14 cellular contexts compared by ENCODE assay signal in genomic region chr17:38917259-38917658, GRCh38. TPM values are rescaled to one million over a fixed set of nuclear protein-coding genes. Genes with fewer than 3 reads are reported as not detected.
DNase-seq lines count a peak whose midpoint lies in the region; ATAC-seq and TF ChIP-seq lines count a peak whose summit lies in the region.
"Had no signal": no experiment of that assay in that cellular context is flagged by ENCODE, and none has a peak within 500 bp of the region (broad histone marks: within the 10 kb centered on the region; RNA-seq: fewer than 3 reads in every experiment).

No MANE protein-coding gene starts in this region.

- no peak overlapping the region for H3K4me3 Mint-ChIP-seq in activated naive CD4-positive, alpha-beta T cell treated with anti-CD3 and anti-CD28 coated beads, Interleukin-2, amount 10 ng/mL, durations not matched to agents 7 days and 5 days
- H3K4me3 Mint-ChIP-seq in effector memory CD8-positive, alpha-beta T cell: no peak overlapping the region
- H3K4me3 Mint-ChIP-seq: dendritic cell treated with granulocyte-macrophage colony-stimulating factor and Interleukin-4, amounts not matched to agents 40 ng/mL and 50 ng/mL, for 4 days had no signal

- H3K27me3 ChIP-seq in Peyer's patch (no peaks in the 10 kb centered on the region), testis (no peaks in the 10 kb centered on the region)
- H3K27me3 ChIP-seq: pancreas had no signal

- H3K4me3 ChIP-seq in Peyer's patch: no peak overlapping the region
- H3K4me3 ChIP-seq in testis: no peak overlapping the region
- H3K4me3 ChIP-seq: pancreas had no signal

- no peaks in the 10 kb centered on the region for H3K27me3 Mint-ChIP-seq in activated naive CD4-positive, alpha-beta T cell treated with anti-CD3 and anti-CD28 coated beads, Interleukin-2, amount 10 ng/mL, durations not matched to agents 7 days and 5 days
- no peaks in the 10 kb centered on the region for H3K27me3 Mint-ChIP-seq in effector memory CD8-positive, alpha-beta T cell
- H3K27me3 Mint-ChIP-seq: dendritic cell treated with granulocyte-macrophage colony-stimulating factor and Interleukin-4, amounts not matched to agents 40 ng/mL and 50 ng/mL, for 4 days had no signal

- H3K27ac ChIP-seq in Peyer's patch: peak overlapping the region in 2 of 4 donors; percentile 18 to 67
- no peak overlapping the region for H3K27ac ChIP-seq in testis
- H3K27ac ChIP-seq: pancreas had no signal

- intact Hi-C loops in testis (cut with DNase I; ENCODE audit: low total_unique reads): no loop called here

- TF ChIP-seq POLR2A in Peyer's patch (IDR thresholded peaks at IDR 0.05): no peak
- TF ChIP-seq POLR2A in testis (IDR thresholded peaks at IDR 0.05): no peak

- peak; percentile 20 for DNase-seq in activated naive CD4-positive, alpha-beta T cell treated with anti-CD3 and anti-CD28 coated beads, Interleukin-2, amount 10 ng/mL, durations not matched to agents 7 days and 5 days
- DNase-seq in activated naive CD4-positive, alpha-beta T cell treated with Interleukin-2 at 50 U/mL for 16 hours: no peak
- DNase-seq in Peyer's patch (peak in 2 of 3 donors; percentile 14 to 24), testis (peak; percentile 8)
- no peak for DNase-seq in effector memory CD8-positive, alpha-beta T cell
- DNase-seq: left ventricle myocardium superior; NCI-H1417 treated with DMSO at 0.1 percent for 48 hours; NK-92 treated with Interleukin-12 subunit alpha and Interleukin-12 subunit beta, amount 100 ng/mL, for 24 hours had no signal

- no peak for ATAC-seq in effector memory CD8-positive, alpha-beta T cell (replicated peaks)
- ATAC-seq in HG02973 (IDR thresholded peaks at IDR 0.05; ENCODE audit: unreplicated experiment) (no peak), GM21786 (IDR thresholded peaks at IDR 0.05; ENCODE audit: unreplicated experiment) (no peak), GM21717 (IDR thresholded peaks at IDR 0.05; ENCODE audit: unreplicated experiment) (no peak)
- ATAC-seq: left ventricle myocardium superior, pancreas had no signal

- peaks cover 11% of the 10 kb centered on the region for H3K4me1 Mint-ChIP-seq in activated naive CD4-positive, alpha-beta T cell treated with anti-CD3 and anti-CD28 coated beads, Interleukin-2, amount 10 ng/mL, durations not matched to agents 7 days and 5 days
- peaks cover 26 to 42% of the 10 kb centered on the region in 2 donors for H3K4me1 Mint-ChIP-seq in effector memory CD8-positive, alpha-beta T cell (ENCODE audit: low read depth in 2 of 2)

- peaks cover 57% of the 10 kb centered on the region for H3K36me3 Mint-ChIP-seq in activated naive CD4-positive, alpha-beta T cell treated with anti-CD3 and anti-CD28 coated beads, Interleukin-2, amount 10 ng/mL, durations not matched to agents 7 days and 5 days
- peaks cover 93% of the 10 kb centered on the region for H3K36me3 Mint-ChIP-seq in effector memory CD8-positive, alpha-beta T cell (ENCODE audit: insufficient read depth)

- peaks cover 0 to 80% (median 0%) of the 10 kb centered on the region in 3 donors for H3K36me3 ChIP-seq in Peyer's patch
- H3K36me3 ChIP-seq in testis (ENCODE audit: low read depth, missing control alignments): no peaks in the 10 kb centered on the region

- TF ChIP-seq CTCF in Peyer's patch (IDR thresholded peaks at IDR 0.05) (no peak), testis (IDR thresholded peaks at IDR 0.05) (no peak)

- H3K9me3 ChIP-seq in Peyer's patch: no peaks in the 10 kb centered on the region
- H3K9me3 ChIP-seq in testis: no peaks in the 10 kb centered on the region
- H3K9me3 ChIP-seq: pancreas had no signal

- peaks cover 0 to 56% (median 7%) of the 10 kb centered on the region in 4 donors for H3K4me1 ChIP-seq in Peyer's patch
- peaks cover 7% of the 10 kb centered on the region for H3K4me1 ChIP-seq in testis

- CTCF ChIA-PET in activated naive CD4-positive, alpha-beta T cell treated with anti-CD3 and anti-CD28 coated beads, Interleukin-2, amount 10 ng/mL, durations not matched to agents 7 days and 5 days (lab: Charles Lee): interaction anchor here (0.6 to 0.7 kb wide), 2 partner anchors 9 to 129 kb away, joined by 3 to 4 read pairs; no protein-coding TSS in a partner anchor

- peak overlapping the region; percentile 81 for H3K27ac Mint-ChIP-seq in activated naive CD4-positive, alpha-beta T cell treated with anti-CD3 and anti-CD28 coated beads, Interleukin-2, amount 10 ng/mL, durations not matched to agents 7 days and 5 days
- peak overlapping the region; percentile 60 to 88 for H3K27ac Mint-ChIP-seq in effector memory CD8-positive, alpha-beta T cell
- H3K27ac Mint-ChIP-seq: dendritic cell treated with granulocyte-macrophage colony-stimulating factor and Interleukin-4, amounts not matched to agents 40 ng/mL and 50 ng/mL, for 4 days had no signal

- WGBS in testis, 2 donors: 94% methylated on average over 3 of the region's 3 CpGs

- H3K9me3 Mint-ChIP-seq in activated naive CD4-positive, alpha-beta T cell treated with anti-CD3 and anti-CD28 coated beads, Interleukin-2, amount 10 ng/mL, durations not matched to agents 7 days and 5 days: no peaks in the 10 kb centered on the region
- H3K9me3 Mint-ChIP-seq in effector memory CD8-positive, alpha-beta T cell: no peaks in the 10 kb centered on the region
- H3K9me3 Mint-ChIP-seq: dendritic cell treated with granulocyte-macrophage colony-stimulating factor and Interleukin-4, amounts not matched to agents 40 ng/mL and 50 ng/mL, for 4 days had no signal

RNA-seq across cellular contexts. Expression of gene LASP1, which starts 47.4 kb away (rescaled TPM):
- total RNA-seq in Peyer's patch: 100 to 1,000 TPM; 166 to 654 (median 590) TPM
- total RNA-seq in testis: 10 to 100 TPM; 60.3 to 83.2 TPM
- polyA plus RNA-seq in testis (ENCODE audit: insufficient read depth, low read depth, low replicate concordance): 58.2 TPM

RNA-seq across cellular contexts. Expression of gene FBXO47, which starts 49.9 kb away (rescaled TPM):
- total RNA-seq in Peyer's patch (not detected), testis (10 to 100 TPM in 1 of 2 donors, 1 to 10 TPM in 1; 6.3 to 11.6 TPM)
- polyA plus RNA-seq in testis (ENCODE audit: insufficient read depth, low read depth, low replicate concordance): 5.8 TPM
- total RNA-seq: left ventricle myocardium superior had no signal
- polyA plus RNA-seq: BJ, pancreas had no signal

Comparison
In these comparisons a context has a peak if more than half of its experiments do, and no peak if none do; other contexts are left out.
1. DNase-seq: peak in activated naive CD4-positive, alpha-beta T cell treated with anti-CD3 and anti-CD28 coated beads, Interleukin-2, amount 10 ng/mL, durations not matched to agents 7 days and 5 days (single experiment), Peyer's patch (2 of 3) and testis (single experiment); none in activated naive CD4-positive, alpha-beta T cell treated with Interleukin-2 at 50 U/mL for 16 hours (single experiment) and effector memory CD8-positive, alpha-beta T cell (0 of 3).
2. RNA of gene FBXO47, which starts 49.9 kb away (total RNA-seq): 6.3 to 11.6 TPM in testis; not detected in Peyer's patch; every median in the first group is over 4 times any median in the second.